ENCODE assay signal across 30 cellular contexts in the genomic region with DNA sequence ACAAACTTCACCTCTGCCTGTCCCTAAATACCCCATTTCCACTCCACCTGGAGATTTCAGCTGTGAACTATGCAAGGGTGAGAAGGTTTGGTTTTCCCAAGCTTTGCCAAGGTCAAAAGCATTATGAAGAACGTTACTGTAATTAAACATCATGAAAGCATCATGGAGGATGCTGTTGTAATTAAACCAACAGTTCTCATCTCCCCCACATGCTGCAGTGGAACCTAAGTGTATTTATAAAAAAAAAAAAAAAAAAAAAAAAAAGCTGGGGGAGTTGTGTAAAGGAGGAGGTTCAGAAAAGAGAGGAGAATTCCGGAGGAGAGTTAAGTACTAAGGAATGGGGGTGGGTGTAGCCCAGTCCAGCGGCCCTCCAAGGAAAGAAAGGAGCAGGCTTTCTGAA.
DNase-seq lines count a peak whose midpoint lies in the region; ATAC-seq, FAIRE-seq and TF ChIP-seq lines count a peak whose summit lies in the region.
"Had no signal": no experiment of that assay in that cellular context is flagged by ENCODE, and none has a peak within 500 bp of the region (broad histone marks: within the 10 kb centered on the region; RNA-seq: fewer than 3 reads in every experiment).

No MANE protein-coding gene starts in this region.

- no peak overlapping the region for H3K56ac ChIP-seq in H1 (replicated peaks; ENCODE audit: insufficient read length, low read depth, low read length)

- no peak overlapping the region for H2BK20ac ChIP-seq in H1 (ENCODE audit: low read length)

- H3K27ac Mint-ChIP-seq in WTC11 (0 out of 2 replicates have a peak overlapping the region, but pooled peaks have one; percentile 31), nephron progenitor cell (peak overlapping the region; percentile 13)
- H3K27ac Mint-ChIP-seq: CD4-positive, alpha-beta memory T cell had no signal

- CTCF ChIA-PET in WTC11 (lab: Charles Lee) (no interaction called here), H1 (lab: Charles Lee; ENCODE audit: partially characterized antibody) (interaction anchor here (0.6 kb wide), 1 partner anchor 344 kb away, joined by 3 read pairs; no protein-coding TSS in a partner anchor)

- no peak overlapping the region for H2AFZ ChIP-seq in H1 (ENCODE audit: low read length)

- TF ChIP-seq CTCF in WTC11 (IDR thresholded peaks at IDR 0.05) (no peak), H1 (IDR thresholded peaks at IDR 0.05; ENCODE audit: control extremely low read depth in 1 of 3, insufficient read depth in 1 of 3, low read depth in 1 of 3, low read length in 3 of 3) (no peak), fibroblast of villous mesenchyme (IDR thresholded peaks at IDR 0.05; ENCODE audit: insufficient read depth, low read depth, low read length) (no peak), nephron progenitor cell (IDR thresholded peaks at IDR 0.05) (no peak)

- no peak overlapping the region for H2BK15ac ChIP-seq in H1 (ENCODE audit: low read length)

- H3K27me3 Mint-ChIP-seq in WTC11 (ENCODE audit: low read depth) (no peaks in the 10 kb centered on the region; the same call in 1 of the 2 replicates), nephron progenitor cell (ENCODE audit: low read depth, poor library complexity) (peaks cover 7% of the 10 kb centered on the region)

- ATAC-seq in WTC11 (no peak), HG03135 (IDR thresholded peaks at IDR 0.05; ENCODE audit: unreplicated experiment) (no peak)
- ATAC-seq: HepG2 had no signal

- H3K23ac ChIP-seq in H1 (ENCODE audit: insufficient read length): no peak overlapping the region

- no peaks in the 10 kb centered on the region for H3K79me2 ChIP-seq in H1 (ENCODE audit: control insufficient read depth in 1 of 2, insufficient read depth in 2 of 2, low read length in 2 of 2)

- H3K18ac ChIP-seq in H1 (ENCODE audit: extremely low read depth, low read length): no peak overlapping the region

- H3K4me3 Mint-ChIP-seq in WTC11: no peak overlapping the region
- H3K4me3 Mint-ChIP-seq in nephron progenitor cell: no peak overlapping the region
- H3K4me3 Mint-ChIP-seq: CD4-positive, alpha-beta memory T cell had no signal

- no peak for TF ChIP-seq POLR2A in H1 (IDR thresholded peaks at IDR 0.05; ENCODE audit: control extremely low read depth in 1 of 2, low read depth in 2 of 2, low read length in 2 of 2)

- H4K5ac ChIP-seq in H1 (ENCODE audit: insufficient read length, low read depth, low read length): no peak overlapping the region

- H2BK120ac ChIP-seq in H1 (replicated peaks; ENCODE audit: low read depth, low read length): no peak overlapping the region

- H3K4me1 Mint-ChIP-seq in WTC11 (peaks cover 36% of the 10 kb centered on the region), nephron progenitor cell (peaks cover 41% of the 10 kb centered on the region)
- H3K4me1 Mint-ChIP-seq: CD4-positive, alpha-beta memory T cell had no signal

- DNase-seq in WTC11 (ENCODE audit: low spot score) (no peak), H1 (ENCODE audit: low read depth in 1 of 2, low spot score in 2 of 2) (no peak), fibroblast of villous mesenchyme (ENCODE audit: low read depth) (peak; percentile 50), nephron progenitor cell (no peak), cerebellar nuclear complex (lab: John Stamatoyannopoulos, UW) (no peak), LoVo (ENCODE audit: low spot score) (no peak), GOT3 (lab: John Stamatoyannopoulos, UW) (no peak)
- DNase-seq: AML-193; CD4-positive, alpha-beta memory T cell; COR-L47; DMS 273 treated with DMSO at 0.1 percent for 48 hours; DMS79 treated with DMSO at 0.1 percent for 48 hours; GF-D8; KBM-7; MG63; NCI-H1105 treated with DMSO at 0.1 percent for 48 hours; NCI-H146; NCI-H2029; NCI-H446; NCI-H524 treated with DMSO at 0.1 percent for 48 hours; NCI-H774; SIG-M5 had no signal

- no peak for TF ChIP-seq RAD21 in H1 (IDR thresholded peaks at IDR 0.05 in 1 of 2, conservative IDR thresholded peaks at IDR 0.05 in 1 of 2; ENCODE audit: low read depth in 2 of 2, low read length in 2 of 2)

- H3K4me1 ChIP-seq in H1 (replicated peaks in 1 of 4; ENCODE audit: control insufficient read depth in 3 of 4, insufficient read depth in 4 of 4, low read length in 3 of 4): peaks cover 0 to 6% (median 0%) of the 10 kb centered on the region in 4 experiments; a peak in 2 of 7 replicates

- H3K4me3 ChIP-seq in H1 (ENCODE audit: extremely low read depth in 1 of 4, insufficient read depth in 2 of 4, low read depth in 3 of 4, low read length in 4 of 4) (no peak overlapping the region), fibroblast of villous mesenchyme (ENCODE audit: low read depth, low read length) (no peak overlapping the region)
- H3K4me3 ChIP-seq: A549; BLaER1 treated with 17β-estradiol and CSF1 and Interleukin-3, amounts not matched to agents 10 nM and 100 nM; MG63; SK-N-MC had no signal

- H2BK12ac ChIP-seq in H1 (ENCODE audit: low read depth, low read length): no peak overlapping the region

- no peaks in the 10 kb centered on the region for H3K27me3 ChIP-seq in H1 (replicated peaks in 1 of 4; ENCODE audit: control insufficient read depth in 3 of 4, extremely low read depth in 1 of 4, insufficient read depth in 3 of 4, low read length in 3 of 4)
- H3K27me3 ChIP-seq: BLaER1 treated with 17β-estradiol and CSF1 and Interleukin-3, amounts not matched to agents 10 nM and 100 nM; MG63 had no signal

- WGBS in H1 (ENCODE audit: extremely low coverage in 1 of 2, insufficient coverage in 1 of 2, insufficient read length in 1 of 2, insufficient replicate concordance in 2 of 2, low coverage in 1 of 2, low lambda C conversion rate in 2 of 2, missing lambda C conversion rate in 1 of 2), 2 experiments: 78% methylated on average over 3 of the region's 3 CpGs; no CpG with 5 or more reads in 1 of the 2 experiments

- no peak overlapping the region for H3K4ac ChIP-seq in H1 (replicated peaks; ENCODE audit: insufficient read length, low read depth, low read length)

- H2AK5ac ChIP-seq in H1 (ENCODE audit: low read depth, low read length): no peak overlapping the region

- H3K79me1 ChIP-seq in H1 (ENCODE audit: low read depth, low read length): no peaks in the 10 kb centered on the region

- no peak overlapping the region for H3K14ac ChIP-seq in H1 (ENCODE audit: insufficient read length)

- H4K8ac ChIP-seq in H1 (ENCODE audit: extremely low read depth, insufficient read depth, low read length): no peak overlapping the region

- H3K9ac ChIP-seq in H1 (replicated peaks in 1 of 4; ENCODE audit: extremely low read depth in 1 of 4, low read depth in 3 of 4, low read length in 3 of 4): no peak overlapping the region
- H3K9ac ChIP-seq: BLaER1 treated with 17β-estradiol and CSF1 and Interleukin-3, amounts not matched to agents 10 nM and 100 nM had no signal

- POLR2A ChIA-PET in WTC11 (lab: Charles Lee): interaction anchor here (0.6 to 0.7 kb wide), 2 partner anchors 138 to 774 kb away, joined by 3 to 8 read pairs; no protein-coding TSS in a partner anchor
- POLR2A ChIA-PET in H1 (lab: Charles Lee; ENCODE audit: partially characterized antibody): no interaction called here

- no peak overlapping the region for H3K27ac ChIP-seq in H1 (ENCODE audit: low read depth, low read length)
- H3K27ac ChIP-seq: BLaER1 treated with 17β-estradiol and CSF1 and Interleukin-3, amounts not matched to agents 10 nM and 100 nM; SK-N-MC had no signal

- no peak for TF ChIP-seq EP300 in H1 (IDR thresholded peaks at IDR 0.05; ENCODE audit: borderline replicate concordance in 1 of 2, low read depth in 2 of 2, low read length in 2 of 2)

- no peaks in the 10 kb centered on the region for H3K36me3 ChIP-seq in H1 (ENCODE audit: control insufficient read depth in 2 of 4, insufficient read depth in 4 of 4, low read length in 3 of 4)
- H3K36me3 ChIP-seq: BLaER1 treated with 17β-estradiol and CSF1 and Interleukin-3, amounts not matched to agents 10 nM and 100 nM; MG63 had no signal

- no peaks in the 10 kb centered on the region for H3K23me2 ChIP-seq in H1 (ENCODE audit: low read depth, low read length)

- no peaks in the 10 kb centered on the region for H4K20me1 ChIP-seq in H1 (replicated peaks in 1 of 2; ENCODE audit: control insufficient read depth in 1 of 2, insufficient read depth in 2 of 2, low read length in 2 of 2)
- H4K20me1 ChIP-seq: BLaER1 treated with 17β-estradiol and CSF1 and Interleukin-3, amounts not matched to agents 10 nM and 100 nM had no signal

- H4K91ac ChIP-seq in H1 (replicated peaks; ENCODE audit: insufficient read length, low read length): peak overlapping the region; percentile 11

- H2BK5ac ChIP-seq in H1 (ENCODE audit: low read depth, low read length): no peak overlapping the region

- peaks cover 10% of the 10 kb centered on the region for H3K36me3 Mint-ChIP-seq in WTC11
- no peaks in the 10 kb centered on the region for H3K36me3 Mint-ChIP-seq in nephron progenitor cell (ENCODE audit: low read depth)
- H3K36me3 Mint-ChIP-seq: CD4-positive, alpha-beta memory T cell had no signal

- no peaks in the 10 kb centered on the region for H3K9me3 ChIP-seq in H1 (ENCODE audit: insufficient read depth in 2 of 2, low read depth in 1 of 2, low read length in 1 of 2)
- H3K9me3 ChIP-seq: MG63 had no signal

- no peak overlapping the region for H3K4me2 ChIP-seq in H1 (ENCODE audit: insufficient read depth in 1 of 2, low read depth in 2 of 2, low read length in 2 of 2)
- H3K4me2 ChIP-seq: A549 had no signal

- H3K9me3 Mint-ChIP-seq in WTC11 (peaks cover 16% of the 10 kb centered on the region), nephron progenitor cell (peaks cover 20% of the 10 kb centered on the region)

- no peak for FAIRE-seq in H1 (lab: Jason Lieb, UNC)
- FAIRE-seq: A549, GM12891, H54, HepG2, RCC 7860 had no signal

TF ChIP-seq in WTC11, 78 proteins besides CTCF, POLR2A, EP300 and RAD21 (continues in another document):
- no peak for TF ChIP-seq TP53 (CRISPR knock-in tag; IDR thresholded peaks at IDR 0.05)
- TF ChIP-seq ZNF263 (CRISPR knock-in tag; IDR thresholded peaks at IDR 0.05; ENCODE audit: low read depth): no peak
- TF ChIP-seq, protein P1, sequence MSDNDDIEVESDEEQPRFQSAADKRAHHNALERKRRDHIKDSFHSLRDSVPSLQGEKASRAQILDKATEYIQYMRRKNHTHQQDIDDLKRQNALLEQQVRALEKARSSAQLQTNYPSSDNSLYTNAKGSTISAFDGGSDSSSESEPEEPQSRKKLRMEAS (CRISPR knock-in tag; IDR thresholded peaks at IDR 0.05): no peak
- no peak for TF ChIP-seq ZNF671 (CRISPR knock-in tag; IDR thresholded peaks at IDR 0.05)

TF ChIP-seq in H1, 55 proteins besides CTCF, POLR2A, EP300 and RAD21 (continues in another document):
- TF ChIP-seq JUN (IDR thresholded peaks at IDR 0.05; ENCODE audit: low read depth, low read length) (no peak), BRCA1 (IDR thresholded peaks at IDR 0.05; ENCODE audit: low read depth, low read length) (no peak), YY1 (IDR thresholded peaks at IDR 0.05; ENCODE audit: low read depth, low read length) (no peak), NRF1 (IDR thresholded peaks at IDR 0.05; ENCODE audit: low read depth, low read length) (no peak), FOSL1 (IDR thresholded peaks at IDR 0.05; ENCODE audit: insufficient read depth, low read depth, low read length) (no peak), CHD2 (IDR thresholded peaks at IDR 0.05; ENCODE audit: low read length) (no peak), TAF1 (IDR thresholded peaks at IDR 0.05; ENCODE audit: low read depth, low read length) (no peak), NANOG (IDR thresholded peaks at IDR 0.05; ENCODE audit: insufficient read depth, low read depth, low read length, poor library complexity, severe bottlenecking) (no peak)
